Comparison of ENCODE assay signal across 2 cellular contexts in genomic region chr12:6554168-6554989, GRCh38.
TF ChIP-seq lines count a peak whose summit lies in the region.

No MANE protein-coding gene starts in this region.

TF ChIP-seq in HEK293, 187 proteins besides CTCF, POLR2A, EP300 and RAD21 (continued from another document):
- TF ChIP-seq, protein P1, sequence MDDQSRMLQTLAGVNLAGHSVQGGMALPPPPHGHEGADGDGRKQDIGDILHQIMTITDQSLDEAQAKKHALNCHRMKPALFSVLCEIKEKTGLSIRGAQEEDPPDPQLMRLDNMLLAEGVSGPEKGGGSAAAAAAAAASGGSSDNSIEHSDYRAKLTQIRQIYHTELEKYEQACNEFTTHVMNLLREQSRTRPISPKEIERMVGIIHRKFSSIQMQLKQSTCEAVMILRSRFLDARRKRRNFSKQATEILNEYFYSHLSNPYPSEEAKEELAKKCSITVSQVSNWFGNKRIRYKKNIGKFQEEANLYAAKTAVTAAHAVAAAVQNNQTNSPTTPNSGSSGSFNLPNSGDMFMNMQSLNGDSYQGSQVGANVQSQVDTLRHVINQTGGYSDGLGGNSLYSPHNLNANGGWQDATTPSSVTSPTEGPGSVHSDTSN (CRISPR knock-in tag; IDR thresholded peaks at IDR 0.05), result peak; percentile 33; the same call in 1 of the 2 replicates
- TF ChIP-seq KLF17 (tag by site-specific recombination; IDR thresholded peaks at IDR 0.05), result 0 out of 2 replicates have a peak, but pooled peaks have one; percentile 41

TF ChIP-seq in HepG2, 621 proteins besides CTCF, POLR2A, EP300 and RAD21 (continued from another document and continues in another):
- TF ChIP-seq, protein P2, sequence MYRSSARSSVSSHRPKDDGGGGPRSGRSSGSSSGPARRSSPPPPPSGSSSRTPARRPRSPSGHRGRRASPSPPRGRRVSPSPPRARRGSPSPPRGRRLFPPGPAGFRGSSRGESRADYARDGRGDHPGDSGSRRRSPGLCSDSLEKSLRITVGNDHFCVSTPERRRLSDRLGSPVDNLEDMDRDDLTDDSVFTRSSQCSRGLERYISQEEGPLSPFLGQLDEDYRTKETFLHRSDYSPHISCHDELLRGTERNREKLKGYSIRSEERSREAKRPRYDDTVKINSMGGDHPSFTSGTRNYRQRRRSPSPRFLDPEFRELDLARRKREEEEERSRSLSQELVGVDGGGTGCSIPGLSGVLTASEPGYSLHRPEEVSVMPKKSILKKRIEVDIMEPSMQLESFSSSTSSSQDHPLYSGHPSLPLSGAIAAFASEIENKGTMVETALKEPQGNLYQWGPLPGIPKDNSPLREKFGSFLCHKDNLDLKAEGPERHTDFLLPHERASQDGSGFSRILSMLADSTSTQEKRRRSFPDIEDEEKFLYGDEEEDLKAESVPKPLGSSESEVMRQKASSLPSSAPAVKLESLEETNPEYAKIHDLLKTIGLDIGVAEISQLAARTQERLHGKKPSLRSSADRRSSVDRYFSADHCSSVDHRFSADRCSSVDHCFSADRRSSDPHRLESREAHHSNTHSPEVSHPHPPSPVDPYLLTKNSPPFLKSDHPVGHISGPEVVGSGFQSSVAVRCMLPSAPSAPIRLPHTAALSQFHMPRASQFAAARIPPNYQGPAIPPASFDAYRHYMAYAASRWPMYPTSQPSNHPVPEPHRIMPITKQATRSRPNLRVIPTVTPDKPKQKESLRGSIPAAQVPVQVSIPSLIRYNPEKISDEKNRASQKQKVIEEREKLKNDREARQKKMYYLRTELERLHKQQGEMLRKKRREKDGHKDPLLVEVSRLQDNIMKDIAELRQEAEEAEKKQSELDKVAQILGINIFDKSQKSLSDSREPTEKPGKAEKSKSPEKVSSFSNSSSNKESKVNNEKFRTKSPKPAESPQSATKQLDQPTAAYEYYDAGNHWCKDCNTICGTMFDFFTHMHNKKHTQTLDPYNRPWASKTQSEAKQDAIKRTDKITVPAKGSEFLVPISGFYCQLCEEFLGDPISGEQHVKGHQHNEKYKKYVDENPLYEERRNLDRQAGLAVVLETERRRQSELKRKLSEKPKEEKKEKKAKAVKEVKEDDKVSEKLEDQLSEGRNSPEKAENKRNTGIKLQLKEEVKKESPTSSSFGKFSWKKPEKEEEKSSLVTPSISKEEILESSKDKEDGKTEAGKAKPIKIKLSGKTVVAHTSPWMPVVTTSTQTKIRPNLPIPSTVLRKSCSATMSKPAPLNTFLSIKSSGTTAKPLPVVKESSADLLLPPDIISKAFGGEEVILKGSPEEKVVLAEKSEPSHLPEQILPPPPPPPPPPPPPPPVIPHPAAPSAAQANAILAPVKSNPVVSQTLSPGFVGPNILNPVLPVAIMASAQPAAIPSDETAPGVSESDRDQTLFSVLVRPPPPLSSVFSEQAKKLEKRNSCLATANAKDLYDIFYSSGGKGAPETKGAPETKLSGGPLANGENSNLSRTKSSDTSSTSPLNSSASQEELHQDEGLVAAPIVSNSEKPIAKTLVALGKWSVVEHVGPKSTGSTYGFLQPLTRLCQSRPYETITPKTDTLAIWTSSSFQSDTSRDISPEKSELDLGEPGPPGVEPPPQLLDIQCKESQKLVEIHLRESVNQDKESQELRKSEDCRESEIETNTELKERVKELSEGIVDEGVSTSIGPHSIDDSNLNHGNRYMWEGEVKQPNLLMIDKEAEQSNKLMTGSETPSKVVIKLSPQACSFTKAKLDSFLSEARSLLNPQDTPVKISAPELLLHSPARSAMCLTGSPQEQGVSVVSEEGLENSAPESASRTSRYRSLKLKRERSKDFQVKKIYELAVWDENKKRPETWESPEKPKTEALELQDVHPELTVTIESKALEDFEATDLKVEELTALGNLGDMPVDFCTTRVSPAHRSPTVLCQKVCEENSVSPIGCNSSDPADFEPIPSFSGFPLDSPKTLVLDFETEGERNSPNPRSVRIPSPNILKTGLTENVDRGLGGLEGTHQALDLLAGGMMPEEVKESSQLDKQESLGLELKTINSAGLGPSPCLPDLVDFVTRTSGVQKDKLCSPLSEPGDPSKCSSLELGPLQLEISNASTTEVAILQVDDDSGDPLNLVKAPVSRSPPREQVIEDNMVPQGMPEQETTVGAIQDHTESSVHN (CRISPR knock-in tag; IDR thresholded peaks at IDR 0.05), result no peak
- TF ChIP-seq ZNF225 (CRISPR knock-in tag; IDR thresholded peaks at IDR 0.05) (no peak), GATAD2A (CRISPR knock-in tag; IDR thresholded peaks at IDR 0.05) (peak; percentile 42; the same call in 1 of the 2 replicates), TP53 (CRISPR knock-in tag; conservative IDR thresholded peaks at IDR 0.05) (no peak), TCF7L2 (IDR thresholded peaks at IDR 0.05; ENCODE audit: low read depth, low read length) (no peak), PCBP1 (IDR thresholded peaks at IDR 0.05; ENCODE audit: borderline replicate concordance, low read depth, low read length) (no peak), XRCC5 (optimal IDR thresholded peaks at IDR 0.05; ENCODE audit: low read length) (peak; percentile 78), ZNF431 (CRISPR knock-in tag; IDR thresholded peaks at IDR 0.05; ENCODE audit: borderline replicate concordance, low read depth) (no peak), ZFP91 (CRISPR knock-in tag; IDR thresholded peaks at IDR 0.05; ENCODE audit: borderline replicate concordance) (no peak), PHF21A (CRISPR knock-in tag; IDR thresholded peaks at IDR 0.05) (peak; percentile 29; the same call in 1 of the 2 replicates), ZNF274 (CRISPR knock-in tag; IDR thresholded peaks at IDR 0.05) (0 out of 2 replicates have a peak, but pooled peaks have one; percentile 31), ARHGAP35 (CRISPR knock-in tag; IDR thresholded peaks at IDR 0.05; ENCODE audit: borderline replicate concordance) (no peak), ZNF460 (CRISPR knock-in tag; IDR thresholded peaks at IDR 0.05; ENCODE audit: borderline replicate concordance) (no peak), ZHX1 (CRISPR knock-in tag; IDR thresholded peaks at IDR 0.05; ENCODE audit: low read depth) (no peak), NBN (conservative IDR thresholded peaks at IDR 0.05) (no peak), ZNF3 (CRISPR knock-in tag; IDR thresholded peaks at IDR 0.05) (no peak), FOXJ3 (CRISPR knock-in tag; IDR thresholded peaks at IDR 0.05; ENCODE audit: borderline replicate concordance) (0 out of 2 replicates have a peak, but pooled peaks have one; percentile 25), IRF1 (CRISPR knock-in tag; IDR thresholded peaks at IDR 0.05; ENCODE audit: low read depth) (no peak), ZFP82 (CRISPR knock-in tag; IDR thresholded peaks at IDR 0.05; ENCODE audit: borderline replicate concordance) (no peak), ATF2 (CRISPR knock-in tag; IDR thresholded peaks at IDR 0.05) (no peak; the same call in 1 of the 2 replicates), E2F1 (CRISPR knock-in tag; IDR thresholded peaks at IDR 0.05) (no peak)
- TF ChIP-seq, protein P3, sequence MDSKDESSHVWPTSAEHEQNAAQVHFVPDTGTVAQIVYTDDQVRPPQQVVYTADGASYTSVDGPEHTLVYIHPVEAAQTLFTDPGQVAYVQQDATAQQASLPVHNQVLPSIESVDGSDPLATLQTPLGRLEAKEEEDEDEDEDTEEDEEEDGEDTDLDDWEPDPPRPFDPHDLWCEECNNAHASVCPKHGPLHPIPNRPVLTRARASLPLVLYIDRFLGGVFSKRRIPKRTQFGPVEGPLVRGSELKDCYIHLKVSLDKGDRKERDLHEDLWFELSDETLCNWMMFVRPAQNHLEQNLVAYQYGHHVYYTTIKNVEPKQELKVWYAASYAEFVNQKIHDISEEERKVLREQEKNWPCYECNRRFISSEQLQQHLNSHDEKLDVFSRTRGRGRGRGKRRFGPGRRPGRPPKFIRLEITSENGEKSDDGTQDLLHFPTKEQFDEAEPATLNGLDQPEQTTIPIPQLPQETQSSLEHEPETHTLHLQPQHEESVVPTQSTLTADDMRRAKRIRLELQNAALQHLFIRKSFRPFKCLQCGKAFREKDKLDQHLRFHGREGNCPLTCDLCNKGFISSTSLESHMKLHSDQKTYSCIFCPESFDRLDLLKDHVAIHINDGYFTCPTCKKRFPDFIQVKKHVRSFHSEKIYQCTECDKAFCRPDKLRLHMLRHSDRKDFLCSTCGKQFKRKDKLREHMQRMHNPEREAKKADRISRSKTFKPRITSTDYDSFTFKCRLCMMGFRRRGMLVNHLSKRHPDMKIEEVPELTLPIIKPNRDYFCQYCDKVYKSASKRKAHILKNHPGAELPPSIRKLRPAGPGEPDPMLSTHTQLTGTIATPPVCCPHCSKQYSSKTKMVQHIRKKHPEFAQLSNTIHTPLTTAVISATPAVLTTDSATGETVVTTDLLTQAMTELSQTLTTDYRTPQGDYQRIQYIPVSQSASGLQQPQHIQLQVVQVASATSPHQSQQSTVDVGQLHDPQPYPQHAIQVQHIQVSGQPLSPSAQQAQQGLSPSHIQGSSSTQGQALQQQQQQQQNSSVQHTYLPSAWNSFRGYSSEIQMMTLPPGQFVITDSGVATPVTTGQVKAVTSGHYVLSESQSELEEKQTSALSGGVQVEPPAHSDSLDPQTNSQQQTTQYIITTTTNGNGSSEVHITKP (CRISPR knock-in tag; IDR thresholded peaks at IDR 0.05; ENCODE audit: low read depth), result no peak
- TF ChIP-seq, protein P4, sequence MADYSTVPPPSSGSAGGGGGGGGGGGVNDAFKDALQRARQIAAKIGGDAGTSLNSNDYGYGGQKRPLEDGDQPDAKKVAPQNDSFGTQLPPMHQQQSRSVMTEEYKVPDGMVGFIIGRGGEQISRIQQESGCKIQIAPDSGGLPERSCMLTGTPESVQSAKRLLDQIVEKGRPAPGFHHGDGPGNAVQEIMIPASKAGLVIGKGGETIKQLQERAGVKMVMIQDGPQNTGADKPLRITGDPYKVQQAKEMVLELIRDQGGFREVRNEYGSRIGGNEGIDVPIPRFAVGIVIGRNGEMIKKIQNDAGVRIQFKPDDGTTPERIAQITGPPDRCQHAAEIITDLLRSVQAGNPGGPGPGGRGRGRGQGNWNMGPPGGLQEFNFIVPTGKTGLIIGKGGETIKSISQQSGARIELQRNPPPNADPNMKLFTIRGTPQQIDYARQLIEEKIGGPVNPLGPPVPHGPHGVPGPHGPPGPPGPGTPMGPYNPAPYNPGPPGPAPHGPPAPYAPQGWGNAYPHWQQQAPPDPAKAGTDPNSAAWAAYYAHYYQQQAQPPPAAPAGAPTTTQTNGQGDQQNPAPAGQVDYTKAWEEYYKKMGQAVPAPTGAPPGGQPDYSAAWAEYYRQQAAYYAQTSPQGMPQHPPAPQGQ (CRISPR knock-in tag; IDR thresholded peaks at IDR 0.05; ENCODE audit: borderline replicate concordance), result no peak
- TF ChIP-seq, protein P5, sequence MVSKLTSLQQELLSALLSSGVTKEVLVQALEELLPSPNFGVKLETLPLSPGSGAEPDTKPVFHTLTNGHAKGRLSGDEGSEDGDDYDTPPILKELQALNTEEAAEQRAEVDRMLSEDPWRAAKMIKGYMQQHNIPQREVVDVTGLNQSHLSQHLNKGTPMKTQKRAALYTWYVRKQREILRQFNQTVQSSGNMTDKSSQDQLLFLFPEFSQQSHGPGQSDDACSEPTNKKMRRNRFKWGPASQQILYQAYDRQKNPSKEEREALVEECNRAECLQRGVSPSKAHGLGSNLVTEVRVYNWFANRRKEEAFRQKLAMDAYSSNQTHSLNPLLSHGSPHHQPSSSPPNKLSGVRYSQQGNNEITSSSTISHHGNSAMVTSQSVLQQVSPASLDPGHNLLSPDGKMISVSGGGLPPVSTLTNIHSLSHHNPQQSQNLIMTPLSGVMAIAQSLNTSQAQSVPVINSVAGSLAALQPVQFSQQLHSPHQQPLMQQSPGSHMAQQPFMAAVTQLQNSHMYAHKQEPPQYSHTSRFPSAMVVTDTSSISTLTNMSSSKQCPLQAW (CRISPR knock-in tag; IDR thresholded peaks at IDR 0.05), result peak; percentile 56; the same call in 1 of the 2 replicates
